ENCODE assay signal across 1 cellular context in genomic region chr1:150268706-150269403, GRCh38.
TF ChIP-seq lines count a peak whose summit lies in the region.

TSS of gene APH1A (minus strand) at chr1:150269016. CDS start at chr1:150268810, 206 bp downstream.

TF ChIP-seq in GM12878, 131 proteins besides CTCF, POLR2A, EP300 and RAD21 (continued from another document and continues in another):
- TF ChIP-seq, protein P1, sequence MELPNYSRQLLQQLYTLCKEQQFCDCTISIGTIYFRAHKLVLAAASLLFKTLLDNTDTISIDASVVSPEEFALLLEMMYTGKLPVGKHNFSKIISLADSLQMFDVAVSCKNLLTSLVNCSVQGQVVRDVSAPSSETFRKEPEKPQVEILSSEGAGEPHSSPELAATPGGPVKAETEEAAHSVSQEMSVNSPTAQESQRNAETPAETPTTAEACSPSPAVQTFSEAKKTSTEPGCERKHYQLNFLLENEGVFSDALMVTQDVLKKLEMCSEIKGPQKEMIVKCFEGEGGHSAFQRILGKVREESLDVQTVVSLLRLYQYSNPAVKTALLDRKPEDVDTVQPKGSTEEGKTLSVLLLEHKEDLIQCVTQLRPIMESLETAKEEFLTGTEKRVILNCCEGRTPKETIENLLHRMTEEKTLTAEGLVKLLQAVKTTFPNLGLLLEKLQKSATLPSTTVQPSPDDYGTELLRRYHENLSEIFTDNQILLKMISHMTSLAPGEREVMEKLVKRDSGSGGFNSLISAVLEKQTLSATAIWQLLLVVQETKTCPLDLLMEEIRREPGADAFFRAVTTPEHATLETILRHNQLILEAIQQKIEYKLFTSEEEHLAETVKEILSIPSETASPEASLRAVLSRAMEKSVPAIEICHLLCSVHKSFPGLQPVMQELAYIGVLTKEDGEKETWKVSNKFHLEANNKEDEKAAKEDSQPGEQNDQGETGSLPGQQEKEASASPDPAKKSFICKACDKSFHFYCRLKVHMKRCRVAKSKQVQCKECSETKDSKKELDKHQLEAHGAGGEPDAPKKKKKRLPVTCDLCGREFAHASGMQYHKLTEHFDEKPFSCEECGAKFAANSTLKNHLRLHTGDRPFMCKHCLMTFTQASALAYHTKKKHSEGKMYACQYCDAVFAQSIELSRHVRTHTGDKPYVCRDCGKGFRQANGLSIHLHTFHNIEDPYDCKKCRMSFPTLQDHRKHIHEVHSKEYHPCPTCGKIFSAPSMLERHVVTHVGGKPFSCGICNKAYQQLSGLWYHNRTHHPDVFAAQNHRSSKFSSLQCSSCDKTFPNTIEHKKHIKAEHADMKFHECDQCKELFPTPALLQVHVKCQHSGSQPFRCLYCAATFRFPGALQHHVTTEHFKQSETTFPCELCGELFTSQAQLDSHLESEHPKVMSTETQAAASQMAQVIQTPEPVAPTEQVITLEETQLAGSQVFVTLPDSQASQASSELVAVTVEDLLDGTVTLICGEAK (IDR thresholded peaks at IDR 0.05; ENCODE audit: borderline replicate concordance), result peak; percentile 89
- peak; percentile 51; the same call in 1 of the 2 replicates for TF ChIP-seq CHD2 (IDR thresholded peaks at IDR 0.05; ENCODE audit: borderline replicate concordance, low read depth, low read length)
- no peak for TF ChIP-seq JUND (IDR thresholded peaks at IDR 0.05; ENCODE audit: low read depth, low read length)
- TF ChIP-seq FOXK2 (IDR thresholded peaks at IDR 0.05), result no peak; the same call in 1 of the 2 replicates
- TF ChIP-seq BHLHE40 (IDR thresholded peaks at IDR 0.05; ENCODE audit: borderline replicate concordance in 1 of 2, low read depth in 2 of 2, low read length in 1 of 2), result peak; percentile 17 to 43; a peak in 1 of 4 replicates
- TF ChIP-seq MXI1 (IDR thresholded peaks at IDR 0.05; ENCODE audit: low read depth, low read length), result 0 out of 2 replicates have a peak, but pooled peaks have one; percentile 70
- peak; percentile 76 for TF ChIP-seq GATAD2B (conservative IDR thresholded peaks at IDR 0.05; ENCODE audit: low read depth)
- TF ChIP-seq, protein P2, sequence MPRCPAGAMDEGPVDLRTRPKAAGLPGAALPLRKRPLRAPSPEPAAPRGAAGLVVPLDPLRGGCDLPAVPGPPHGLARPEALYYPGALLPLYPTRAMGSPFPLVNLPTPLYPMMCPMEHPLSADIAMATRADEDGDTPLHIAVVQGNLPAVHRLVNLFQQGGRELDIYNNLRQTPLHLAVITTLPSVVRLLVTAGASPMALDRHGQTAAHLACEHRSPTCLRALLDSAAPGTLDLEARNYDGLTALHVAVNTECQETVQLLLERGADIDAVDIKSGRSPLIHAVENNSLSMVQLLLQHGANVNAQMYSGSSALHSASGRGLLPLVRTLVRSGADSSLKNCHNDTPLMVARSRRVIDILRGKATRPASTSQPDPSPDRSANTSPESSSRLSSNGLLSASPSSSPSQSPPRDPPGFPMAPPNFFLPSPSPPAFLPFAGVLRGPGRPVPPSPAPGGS (IDR thresholded peaks at IDR 0.05; ENCODE audit: borderline replicate concordance, insufficient read depth, low read depth, low read length, poor library complexity, severe bottlenecking), result no peak
- no peak for TF ChIP-seq CHD4 (IDR thresholded peaks at IDR 0.05)
- TF ChIP-seq, protein P3, sequence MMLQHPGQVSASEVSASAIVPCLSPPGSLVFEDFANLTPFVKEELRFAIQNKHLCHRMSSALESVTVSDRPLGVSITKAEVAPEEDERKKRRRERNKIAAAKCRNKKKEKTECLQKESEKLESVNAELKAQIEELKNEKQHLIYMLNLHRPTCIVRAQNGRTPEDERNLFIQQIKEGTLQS (IDR thresholded peaks at IDR 0.05; ENCODE audit: borderline replicate concordance, extremely low read depth, low read depth, low read length), result no peak
- 0 out of 2 replicates have a peak, but pooled peaks have one; percentile 41 for TF ChIP-seq ZBTB11 (CRISPR knock-in tag; IDR thresholded peaks at IDR 0.05)
- 0 out of 2 replicates have a peak, but pooled peaks have one; percentile 8 for TF ChIP-seq ZNF24 (IDR thresholded peaks at IDR 0.05)
- no peak for TF ChIP-seq ZNF207 (IDR thresholded peaks at IDR 0.05; ENCODE audit: borderline replicate concordance)
- no peak for TF ChIP-seq DPF2 (IDR thresholded peaks at IDR 0.05)
- TF ChIP-seq, protein P4, sequence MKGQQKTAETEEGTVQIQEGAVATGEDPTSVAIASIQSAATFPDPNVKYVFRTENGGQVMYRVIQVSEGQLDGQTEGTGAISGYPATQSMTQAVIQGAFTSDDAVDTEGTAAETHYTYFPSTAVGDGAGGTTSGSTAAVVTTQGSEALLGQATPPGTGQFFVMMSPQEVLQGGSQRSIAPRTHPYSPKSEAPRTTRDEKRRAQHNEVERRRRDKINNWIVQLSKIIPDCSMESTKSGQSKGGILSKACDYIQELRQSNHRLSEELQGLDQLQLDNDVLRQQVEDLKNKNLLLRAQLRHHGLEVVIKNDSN (IDR thresholded peaks at IDR 0.05; ENCODE audit: borderline replicate concordance, extremely low read length, insufficient read depth, low read depth, low read length), result peak; percentile 39
- peak; percentile 62 to 72 for TF ChIP-seq IKZF2 (IDR thresholded peaks at IDR 0.05)
- peak; percentile 35 for TF ChIP-seq SP1 (IDR thresholded peaks at IDR 0.05; ENCODE audit: low read depth, low read length)
- TF ChIP-seq CBX3 (IDR thresholded peaks at IDR 0.05; ENCODE audit: borderline replicate concordance, low read depth), result no peak
- TF ChIP-seq CUX1 (IDR thresholded peaks at IDR 0.05; ENCODE audit: insufficient replicate concordance, low read depth, low read length), result no peak
- TF ChIP-seq NFXL1 (IDR thresholded peaks at IDR 0.05; ENCODE audit: borderline replicate concordance), result no peak
- TF ChIP-seq NR2C1 (IDR thresholded peaks at IDR 0.05), result peak; percentile 58
- TF ChIP-seq, protein P5, sequence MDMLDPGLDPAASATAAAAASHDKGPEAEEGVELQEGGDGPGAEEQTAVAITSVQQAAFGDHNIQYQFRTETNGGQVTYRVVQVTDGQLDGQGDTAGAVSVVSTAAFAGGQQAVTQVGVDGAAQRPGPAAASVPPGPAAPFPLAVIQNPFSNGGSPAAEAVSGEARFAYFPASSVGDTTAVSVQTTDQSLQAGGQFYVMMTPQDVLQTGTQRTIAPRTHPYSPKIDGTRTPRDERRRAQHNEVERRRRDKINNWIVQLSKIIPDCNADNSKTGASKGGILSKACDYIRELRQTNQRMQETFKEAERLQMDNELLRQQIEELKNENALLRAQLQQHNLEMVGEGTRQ (IDR thresholded peaks at IDR 0.05; ENCODE audit: borderline replicate concordance, low read depth, low read length), result no peak
- TF ChIP-seq NRF1 (conservative IDR thresholded peaks at IDR 0.05; ENCODE audit: low read depth, low read length), result no peak
- no peak for TF ChIP-seq SUPT20H (IDR thresholded peaks at IDR 0.05; ENCODE audit: borderline replicate concordance, control insufficient read depth, low read depth, low read length)
- TF ChIP-seq PKNOX1 (IDR thresholded peaks at IDR 0.05), result no peak
- TF ChIP-seq MAX (IDR thresholded peaks at IDR 0.05; ENCODE audit: low read depth, low read length), result no peak
- TF ChIP-seq ATF7 (IDR thresholded peaks at IDR 0.05; ENCODE audit: low read depth), result no peak
- TF ChIP-seq SMAD5 (IDR thresholded peaks at IDR 0.05; ENCODE audit: low read depth), result peak; percentile 46; the same call in 1 of the 2 replicates
- peak in 1 of 2 experiments; percentile 85; a peak in 2 of 3 replicates for TF ChIP-seq EGR1 (IDR thresholded peaks at IDR 0.05; ENCODE audit: borderline replicate concordance in 1 of 2, low read depth in 2 of 2, low read length in 2 of 2)
- no peak for TF ChIP-seq YBX1 (IDR thresholded peaks at IDR 0.05)
- peak; percentile 87 for TF ChIP-seq RUNX3 (IDR thresholded peaks at IDR 0.05; ENCODE audit: low read length)
- TF ChIP-seq EZH2 (IDR thresholded peaks at IDR 0.05; ENCODE audit: borderline replicate concordance, control insufficient read depth, low read depth, low read length), result no peak
- peak; percentile 70; the same call in 1 of the 2 replicates for TF ChIP-seq CREM (IDR thresholded peaks at IDR 0.05; ENCODE audit: low read depth)
- no peak for TF ChIP-seq SMARCA5 (IDR thresholded peaks at IDR 0.05)
- TF ChIP-seq SIX5 (IDR thresholded peaks at IDR 0.05; ENCODE audit: low read depth, low read length, severe bottlenecking), result peak; percentile 89
- TF ChIP-seq KLF5 (IDR thresholded peaks at IDR 0.05; ENCODE audit: partially characterized antibody), result peak; percentile 31
- TF ChIP-seq TAF1 (IDR thresholded peaks at IDR 0.05; ENCODE audit: borderline replicate concordance, low read depth, low read length), result no peak
- TF ChIP-seq MTA3 (IDR thresholded peaks at IDR 0.05; ENCODE audit: borderline replicate concordance, low read length), result no peak
- no peak for TF ChIP-seq KAT2A (conservative IDR thresholded peaks at IDR 0.05; ENCODE audit: control insufficient read depth, low read depth, low read length)
- TF ChIP-seq, protein P6, sequence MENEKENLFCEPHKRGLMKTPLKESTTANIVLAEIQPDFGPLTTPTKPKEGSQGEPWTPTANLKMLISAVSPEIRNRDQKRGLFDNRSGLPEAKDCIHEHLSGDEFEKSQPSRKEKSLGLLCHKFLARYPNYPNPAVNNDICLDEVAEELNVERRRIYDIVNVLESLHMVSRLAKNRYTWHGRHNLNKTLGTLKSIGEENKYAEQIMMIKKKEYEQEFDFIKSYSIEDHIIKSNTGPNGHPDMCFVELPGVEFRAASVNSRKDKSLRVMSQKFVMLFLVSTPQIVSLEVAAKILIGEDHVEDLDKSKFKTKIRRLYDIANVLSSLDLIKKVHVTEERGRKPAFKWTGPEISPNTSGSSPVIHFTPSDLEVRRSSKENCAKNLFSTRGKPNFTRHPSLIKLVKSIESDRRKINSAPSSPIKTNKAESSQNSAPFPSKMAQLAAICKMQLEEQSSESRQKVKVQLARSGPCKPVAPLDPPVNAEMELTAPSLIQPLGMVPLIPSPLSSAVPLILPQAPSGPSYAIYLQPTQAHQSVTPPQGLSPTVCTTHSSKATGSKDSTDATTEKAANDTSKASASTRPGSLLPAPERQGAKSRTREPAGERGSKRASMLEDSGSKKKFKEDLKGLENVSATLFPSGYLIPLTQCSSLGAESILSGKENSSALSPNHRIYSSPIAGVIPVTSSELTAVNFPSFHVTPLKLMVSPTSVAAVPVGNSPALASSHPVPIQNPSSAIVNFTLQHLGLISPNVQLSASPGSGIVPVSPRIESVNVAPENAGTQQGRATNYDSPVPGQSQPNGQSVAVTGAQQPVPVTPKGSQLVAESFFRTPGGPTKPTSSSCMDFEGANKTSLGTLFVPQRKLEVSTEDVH (IDR thresholded peaks at IDR 0.05; ENCODE audit: low read depth, partially characterized antibody), result peak; percentile 32
